Comparison of ENCODE assay signal across 8 cellular contexts in the genomic region with DNA sequence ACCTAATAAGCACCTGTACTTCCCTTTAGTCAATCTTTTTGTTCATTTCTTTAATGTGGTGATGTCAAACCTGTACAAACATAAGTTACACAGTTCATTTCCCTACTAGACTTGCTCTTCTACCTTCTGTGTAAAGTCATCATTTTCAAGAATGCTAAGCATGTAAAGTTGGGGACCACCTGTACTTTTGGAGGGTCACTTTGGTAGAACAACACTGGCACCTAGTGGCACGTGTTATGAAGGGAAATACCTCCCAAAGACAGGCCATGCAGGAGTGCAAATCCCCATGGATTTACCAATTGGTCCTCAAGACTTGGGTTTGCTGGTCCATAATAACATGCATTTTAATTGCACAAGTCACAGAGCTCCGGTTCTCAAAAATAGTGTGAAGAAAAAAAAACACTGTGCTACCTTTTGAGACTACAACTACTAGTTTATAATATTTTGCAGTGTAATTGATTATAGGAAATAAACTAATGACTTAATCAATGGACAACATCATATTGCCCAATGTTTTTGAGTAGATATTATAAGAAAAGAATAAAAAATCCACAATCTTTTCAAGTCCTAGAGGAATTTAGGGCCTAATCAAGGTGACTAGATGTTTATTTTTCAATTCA.
DNase-seq lines count a peak whose midpoint lies in the region; ATAC-seq, FAIRE-seq and TF ChIP-seq lines count a peak whose summit lies in the region.

No MANE protein-coding gene starts in this region.

- TF ChIP-seq CTCF in MM.1S (IDR thresholded peaks at IDR 0.05; ENCODE audit: low read length) (peak; percentile 79), K562 (IDR thresholded peaks at IDR 0.05 in 2 of 3, conservative IDR thresholded peaks at IDR 0.05 in 1 of 3; ENCODE audit: insufficient read depth in 2 of 3, low read depth in 1 of 3, low read length in 3 of 3) (peak in 2 of 3 experiments; percentile 16 to 24; a peak in 1 of 6 replicates), type B pancreatic cell (conservative IDR thresholded peaks at IDR 0.05) (peak; percentile 85)

- H3K36me3 ChIP-seq in MM.1S (replicated peaks; ENCODE audit: insufficient read depth, low read length) (no peaks in the 10 kb centered on the region), K562 (ENCODE audit: control insufficient read depth, insufficient read depth, low read length) (no peaks in the 10 kb centered on the region)

- H2AFZ ChIP-seq in MM.1S (ENCODE audit: low read length) (no peak overlapping the region), K562 (ENCODE audit: low read depth, low read length) (no peak overlapping the region)

- intact Hi-C loops in K562 (cut with micrococcal nuclease) = loop anchor here (10.0 kb wide), 1 partner anchor 428 kb away; the partner anchor contains the start of gene IGFBP3

- H4K20me1 ChIP-seq in MM.1S (ENCODE audit: insufficient read depth, low read length) = no peaks in the 10 kb centered on the region
- H4K20me1 ChIP-seq in K562 (replicated peaks; ENCODE audit: control insufficient read depth, insufficient read depth, low read length) = no peaks in the 10 kb centered on the region

- no peaks in the 10 kb centered on the region for H3K4me1 Mint-ChIP-seq in type B pancreatic cell (ENCODE audit: unreplicated experiment)

- TF ChIP-seq POLR2A in K562 (conservative IDR thresholded peaks at IDR 0.05) = no peak

- H3K9me3 ChIP-seq in MM.1S (replicated peaks; ENCODE audit: insufficient read depth, low read length) (no peaks in the 10 kb centered on the region), K562 (replicated peaks; ENCODE audit: control insufficient read depth, insufficient read depth, low read depth, low read length) (no peaks in the 10 kb centered on the region)

- in situ Hi-C loops in K562 (cut with MboI) = no loop called here

- FAIRE-seq in K562 (lab: Jason Lieb, UNC) = no peak

- H3K36me3 Mint-ChIP-seq in type B pancreatic cell = no peaks in the 10 kb centered on the region

- H3K27ac Mint-ChIP-seq in type B pancreatic cell = peak overlapping the region; percentile 10

- H3K9ac ChIP-seq in MM.1S (ENCODE audit: low read length) (no peak overlapping the region), K562 (ENCODE audit: insufficient read depth in 1 of 2, low read depth in 2 of 2, low read length in 2 of 2) (no peak overlapping the region)

- DNase-seq in activated CD8-positive, alpha-beta memory T cell treated with anti-CD3 and anti-CD28 coated beads, Interleukin-2, amount 50 U/mL, for 4 hours = peak; percentile 20
- DNase-seq in activated CD8-positive, alpha-beta memory T cell treated with anti-CD3 and anti-CD28 coated beads, Interleukin-2, amount 50 U/mL, for 48 hours = no peak
- peak; percentile 50 for DNase-seq in MM.1S
- peak in 3 of 4 experiments; percentile 13 to 16 (median 15) for DNase-seq in K562 (ENCODE audit: extremely low read depth in 1 of 4, low spot score in 3 of 4)
- DNase-seq in iris pigment epithelial cell (ENCODE audit: low read depth) = peak; percentile 54
- DNase-seq in type B pancreatic cell (ENCODE audit: extremely low spot score, unreplicated experiment) = no peak
- DNase-seq in NK-92 treated with Interleukin-12 subunit alpha and Interleukin-12 subunit beta, amount 100 ng/mL, for 24 hours (lab: John Stamatoyannopoulos, UW) = no peak
- no peak for DNase-seq in stimulated activated CD4-positive, alpha-beta T cell treated with anti-CD3 and anti-CD28 coated beads, Interleukin-4, amount 100 ng/mL, for 24 hours

- H3K79me2 ChIP-seq in MM.1S (ENCODE audit: low read length) (no peaks in the 10 kb centered on the region), K562 (ENCODE audit: control insufficient read depth, insufficient read depth, low read length) (no peaks in the 10 kb centered on the region)

- no peaks in the 10 kb centered on the region for H3K9me2 ChIP-seq in MM.1S (replicated peaks; ENCODE audit: insufficient read depth, low read length)

- 0% methylated on average over 2 of the region's 2 CpGs for WGBS in K562 (ENCODE audit: insufficient coverage, low coverage, missing lambda C conversion rate)

- no peak overlapping the region for H3K27ac ChIP-seq in MM.1S (ENCODE audit: low read length)
- H3K27ac ChIP-seq in K562 (ENCODE audit: extremely low read depth, low read depth, low read length) = no peak overlapping the region

- H3K9me3 Mint-ChIP-seq in type B pancreatic cell = no peaks in the 10 kb centered on the region

- no peak for TF ChIP-seq EP300 in K562 (IDR thresholded peaks at IDR 0.05; ENCODE audit: low read length)

- H3K4me3 ChIP-seq in MM.1S (ENCODE audit: low read length) (no peak overlapping the region), K562 (no peak overlapping the region)

- BruUV-seq in K562 (replicated peaks; lab: Mats Ljungman, UMichigan) = no TSS peak

- no peaks in the 10 kb centered on the region for H3F3A ChIP-seq in MM.1S (ENCODE audit: insufficient read depth, low read length)

- H3K4me3 Mint-ChIP-seq in type B pancreatic cell = no peak overlapping the region

- no peaks in the 10 kb centered on the region for H3K27me3 Mint-ChIP-seq in type B pancreatic cell

- H3K27me3 ChIP-seq in MM.1S (replicated peaks; ENCODE audit: insufficient read depth, low read length) (no peaks in the 10 kb centered on the region), K562 (ENCODE audit: control insufficient read depth in 2 of 2, insufficient read depth in 2 of 2, low read length in 2 of 2) (no peaks in the 10 kb centered on the region)

- POLR2A ChIA-PET in K562 (lab: Yijun Ruan, JAX) = no interaction called here

- CTCF ChIA-PET in K562 (lab: Yijun Ruan, JAX; ENCODE audit: low intra/inter-chr PET ratio) = interaction anchor here (0.5 kb wide), 1 partner anchor 461 kb away, joined by 3 read pairs; no protein-coding TSS in a partner anchor

- H3K4me2 ChIP-seq in MM.1S (ENCODE audit: low read depth, low read length) (no peak overlapping the region), K562 (ENCODE audit: insufficient read depth, low read length) (no peak overlapping the region)

- peak in 1 of 2 experiments; percentile 51; a peak in 2 of 4 replicates for TF ChIP-seq RAD21 in K562 (CRISPR knock-in tag; conservative IDR thresholded peaks at IDR 0.05 in 1 of 2, IDR thresholded peaks at IDR 0.05 in 1 of 2)

- H3K4me1 ChIP-seq in MM.1S (ENCODE audit: low read length) = no peaks in the 10 kb centered on the region
- no peaks in the 10 kb centered on the region for H3K4me1 ChIP-seq in K562 (replicated peaks in 1 of 2; ENCODE audit: control insufficient read depth in 2 of 2, insufficient read depth in 2 of 2, low read length in 2 of 2)

- no peaks in the 10 kb centered on the region for H3K9me1 ChIP-seq in K562 (ENCODE audit: control insufficient read depth, insufficient read depth, low read length)

- ATAC-seq in K562 = no peak

TF ChIP-seq in K562, 482 proteins besides CTCF, POLR2A, EP300 and RAD21:
- TF ChIP-seq SAP30 (IDR thresholded peaks at IDR 0.05; ENCODE audit: borderline replicate concordance, insufficient read depth, low read depth, low read length, poor library complexity, severe bottlenecking) = no peak
- no peak for TF ChIP-seq MTA3 (IDR thresholded peaks at IDR 0.05; ENCODE audit: borderline replicate concordance)
- TF ChIP-seq DMBX1 (CRISPR knock-in tag; IDR thresholded peaks at IDR 0.05; ENCODE audit: borderline replicate concordance) = no peak
- TF ChIP-seq RHOXF2B (CRISPR knock-in tag; conservative IDR thresholded peaks at IDR 0.05) = no peak
- TF ChIP-seq SMAD1 (IDR thresholded peaks at IDR 0.05; ENCODE audit: low read depth, low read length, partially characterized antibody) = no peak
- no peak for TF ChIP-seq ZNF609 (CRISPR knock-in tag; IDR thresholded peaks at IDR 0.05; ENCODE audit: borderline replicate concordance)

Comparison
In these comparisons a context has a peak if more than half of its experiments do, and no peak if none do; other contexts are left out.
1. DNase-seq: peak in activated CD8-positive, alpha-beta memory T cell treated with anti-CD3 and anti-CD28 coated beads, Interleukin-2, amount 50 U/mL, for 4 hours (single experiment), MM.1S (single experiment), K562 (3 of 4) and iris pigment epithelial cell (single experiment); none in activated CD8-positive, alpha-beta memory T cell treated with anti-CD3 and anti-CD28 coated beads, Interleukin-2, amount 50 U/mL, for 48 hours (single experiment), type B pancreatic cell (single experiment), NK-92 treated with Interleukin-12 subunit alpha and Interleukin-12 subunit beta, amount 100 ng/mL, for 24 hours (single experiment) and stimulated activated CD4-positive, alpha-beta T cell treated with anti-CD3 and anti-CD28 coated beads, Interleukin-4, amount 100 ng/mL, for 24 hours (single experiment).
2. CTCF ChIP-seq: peak in every context shown above with its lines; median percentile 85 in type B pancreatic cell; 79 in MM.1S; 20 in K562.